In genomic region chr1:111541721-111542120, GRCh38 we compare ENCODE assay signal across 12 cellular contexts. TPM values are rescaled to one million over a fixed set of nuclear protein-coding genes. Genes with fewer than 3 reads are reported as not detected.
DNase-seq lines count a peak whose midpoint lies in the region; FAIRE-seq and TF ChIP-seq lines count a peak whose summit lies in the region.
"Had no signal": no experiment of that assay in that cellular context is flagged by ENCODE, and none has a peak within 500 bp of the region (broad histone marks: within the 10 kb centered on the region; RNA-seq: fewer than 3 reads in every experiment).

No MANE protein-coding gene starts in this region.

- H3K4me1 ChIP-seq in ES-I3 (ENCODE audit: insufficient read depth, low read length) (peaks cover 28% of the 10 kb centered on the region; the same call in 1 of the 2 replicates), neural progenitor cell (peaks cover 8% of the 10 kb centered on the region), kidney (ENCODE audit: control insufficient read depth in 1 of 2, insufficient read depth in 1 of 2, low read depth in 1 of 2, low read length in 2 of 2) (no peaks in the 10 kb centered on the region)

- H3K9me3 Mint-ChIP-seq in neural progenitor cell: no peaks in the 10 kb centered on the region

- H3K9me3 ChIP-seq in ES-I3 (ENCODE audit: control insufficient read depth, insufficient read depth, low read length) (no peaks in the 10 kb centered on the region), neural progenitor cell (ENCODE audit: low read depth) (no peaks in the 10 kb centered on the region), kidney (ENCODE audit: control insufficient read depth in 1 of 2, low read length in 2 of 2) (no peaks in the 10 kb centered on the region)

- H3K27ac Mint-ChIP-seq in neural progenitor cell: no peak overlapping the region
- H3K27ac Mint-ChIP-seq: CD4-positive, CD25-positive, alpha-beta regulatory T cell; stimulated activated naive CD8-positive, alpha-beta T cell treated with anti-CD3 and anti-CD28 coated beads, Interleukin-15, amount 100 ng/mL, for 72 hours had no signal

- H3F3A ChIP-seq in neural progenitor cell (ENCODE audit: low read depth): no peaks in the 10 kb centered on the region

- intact Hi-C loops in kidney (cut with DNase I): no loop called here

- TF ChIP-seq CTCF in epithelial cell of esophagus (IDR thresholded peaks at IDR 0.05; ENCODE audit: insufficient read depth, low read depth, low read length, missing control alignments) (no peak), neural progenitor cell (IDR thresholded peaks at IDR 0.05) (no peak), kidney (IDR thresholded peaks at IDR 0.05; ENCODE audit: borderline replicate concordance, extremely low read depth, insufficient read depth) (no peak)

- no peaks in the 10 kb centered on the region for H3K36me3 Mint-ChIP-seq in neural progenitor cell
- H3K36me3 Mint-ChIP-seq: CD4-positive, CD25-positive, alpha-beta regulatory T cell had no signal

- H2AFZ ChIP-seq in neural progenitor cell (replicated peaks): peak overlapping the region; percentile 44

- H3K36me3 ChIP-seq in ES-I3 (ENCODE audit: insufficient read depth, low read length) (no peaks in the 10 kb centered on the region), neural progenitor cell (no peaks in the 10 kb centered on the region), kidney (ENCODE audit: control insufficient read depth in 1 of 2, insufficient read depth in 2 of 2, low read length in 2 of 2) (no peaks in the 10 kb centered on the region)

- peaks cover 2% of the 10 kb centered on the region for H3K27me3 Mint-ChIP-seq in neural progenitor cell (ENCODE audit: insufficient read depth, low read depth)

- H3K4me3 ChIP-seq in epithelial cell of esophagus (ENCODE audit: low read length) (no peak overlapping the region), neural progenitor cell (no peak overlapping the region), kidney (ENCODE audit: low read length in 2 of 2) (peak overlapping the region in 1 of 2 donors; percentile 4)
- H3K4me3 ChIP-seq: K562 had no signal

- no peaks in the 10 kb centered on the region for H4K20me1 ChIP-seq in neural progenitor cell (ENCODE audit: low read depth)

- H3K4me1 Mint-ChIP-seq in neural progenitor cell: peaks cover 19% of the 10 kb centered on the region

- no peak overlapping the region for H3K4me3 Mint-ChIP-seq in neural progenitor cell
- H3K4me3 Mint-ChIP-seq: CD4-positive, CD25-positive, alpha-beta regulatory T cell; stimulated activated naive CD8-positive, alpha-beta T cell treated with anti-CD3 and anti-CD28 coated beads, Interleukin-15, amount 100 ng/mL, for 72 hours had no signal

- H3K9ac ChIP-seq in ES-I3 (ENCODE audit: low read depth, low read length): peak overlapping the region; percentile 61
- no peak overlapping the region for H3K9ac ChIP-seq in neural progenitor cell
- no peak overlapping the region for H3K9ac ChIP-seq in kidney (ENCODE audit: low read length in 2 of 2)

- H3K79me2 ChIP-seq in neural progenitor cell (ENCODE audit: low read depth): no peaks in the 10 kb centered on the region

- no peaks in the 10 kb centered on the region for H3K27me3 ChIP-seq in neural progenitor cell

- FAIRE-seq in kidney (lab: Jason Lieb, UNC): no peak
- FAIRE-seq: K562 had no signal

- H3K4me2 ChIP-seq in neural progenitor cell: no peak overlapping the region

- DNase-seq in M059J (ENCODE audit: low read depth) (peak; percentile 87), epithelial cell of esophagus (ENCODE audit: low read depth) (peak; percentile 72), neural progenitor cell (ENCODE audit: low spot score) (no peak), kidney (no peak), DMS53 (lab: John Stamatoyannopoulos, UW) (no peak), NCI-H510A (lab: John Stamatoyannopoulos, UW) (no peak), SKM-1 (lab: John Stamatoyannopoulos, UW; ENCODE audit: unreplicated experiment) (no peak)
- DNase-seq: CD4-positive, CD25-positive, alpha-beta regulatory T cell; stimulated activated naive CD8-positive, alpha-beta T cell treated with anti-CD3 and anti-CD28 coated beads, Interleukin-15, amount 100 ng/mL, for 72 hours had no signal

- H3K27ac ChIP-seq in neural progenitor cell (no peak overlapping the region), kidney (ENCODE audit: low read depth in 2 of 2, low read length in 2 of 2) (no peak overlapping the region)

RNA-seq across cellular contexts. Expression of gene ADORA3, which starts 38.3 kb away (rescaled TPM):
- total RNA-seq in M059J (2014; rRNA removed; shearing (Covaris generic)): not detected in 2 replicates
- total RNA-seq in neural progenitor cell (ENCODE audit: low replicate concordance) (not detected in 2 replicates), kidney (10.8 TPM)
- polyA plus RNA-seq in kidney (ENCODE audit: insufficient read depth, low read depth, low replicate concordance): 3.1 TPM
- total RNA-seq: CD4-positive, CD25-positive, alpha-beta regulatory T cell had no signal
- polyA plus RNA-seq: CD4-positive, CD25-positive, alpha-beta regulatory T cell had no signal

RNA-seq across cellular contexts. Expression of gene TMIGD3, which starts 38.3 kb away (rescaled TPM):
- not detected in 2 replicates for total RNA-seq in M059J (2014; rRNA removed; shearing (Covaris generic))
- total RNA-seq in neural progenitor cell (ENCODE audit: low replicate concordance): not detected in 2 replicates
- 3.0 TPM for total RNA-seq in kidney
- 0.43 TPM for polyA plus RNA-seq in kidney (ENCODE audit: insufficient read depth, low read depth, low replicate concordance)
- total RNA-seq: CD4-positive, CD25-positive, alpha-beta regulatory T cell; dermis microvascular lymphatic vessel endothelial cell had no signal
- polyA plus RNA-seq: CD4-positive, CD25-positive, alpha-beta regulatory T cell had no signal

Comparison
In these comparisons a context has a peak if more than half of its experiments do, and no peak if none do; other contexts are left out.
1. DNase-seq: peak in M059J (single experiment) and epithelial cell of esophagus (single experiment); none in neural progenitor cell (single experiment), kidney (single experiment), DMS53 (single experiment), NCI-H510A (single experiment) and SKM-1 (single experiment).
2. RNA of gene ADORA3, which starts 38.3 kb away (total RNA-seq): 10.8 TPM in kidney (single experiment); not detected in M059J and not detected in neural progenitor cell; every median in the first group is over 10 times any median in the second.